ENCODE assay signal across 25 cellular contexts in genomic region chr10:5748394-5748803, GRCh38.
"Had no signal": no experiment of that assay in that cellular context is flagged by ENCODE, and none has a peak within 500 bp of the region (broad histone marks: within the 10 kb centered on the region; RNA-seq: fewer than 3 reads in every experiment).

No MANE protein-coding gene starts in this region.

- H3K4me3 Mint-ChIP-seq: activated naive CD4-positive, alpha-beta T cell treated with anti-CD3 and anti-CD28 coated beads, Interleukin-2, amount 50 U/mL, for 24 hours; activated naive CD8-positive, alpha-beta T cell treated with anti-CD3 and anti-CD28 coated beads, Interleukin-2, amount 50 U/mL, for 24 hours; activated T-cell treated with anti-CD3 and anti-CD28 coated beads, Interleukin-2, amount 50 U/mL, for 4 hours; nephron had no signal

- H3K9me3 ChIP-seq: gastrocnemius medialis, left ventricle myocardium inferior, mucosa of descending colon, spleen, tibial nerve had no signal

- H3K27me3 Mint-ChIP-seq: activated naive CD4-positive, alpha-beta T cell treated with anti-CD3 and anti-CD28 coated beads, Interleukin-2, amount 50 U/mL, for 24 hours; activated naive CD8-positive, alpha-beta T cell treated with anti-CD3 and anti-CD28 coated beads, Interleukin-2, amount 50 U/mL, for 24 hours had no signal

- ATAC-seq: activated CD4-positive, CD25-positive, alpha-beta regulatory T cell treated with anti-CD3 and anti-CD28 coated beads, Interleukin-2, amount 50 U/mL, for 24 hours; activated naive CD8-positive, alpha-beta T cell treated with anti-CD3 and anti-CD28 coated beads, Interleukin-2, amount 50 U/mL, for 24 hours; activated T-cell treated with anti-CD3 and anti-CD28 coated beads, Interleukin-2, amount 50 U/mL, for 4 hours; gastrocnemius medialis; mucosa of descending colon; right cardiac atrium had no signal

- H3K4me2 ChIP-seq: hepatocyte had no signal

- H3K27ac Mint-ChIP-seq: activated naive CD4-positive, alpha-beta T cell treated with anti-CD3 and anti-CD28 coated beads, Interleukin-2, amount 50 U/mL, for 24 hours; activated naive CD8-positive, alpha-beta T cell treated with anti-CD3 and anti-CD28 coated beads, Interleukin-2, amount 50 U/mL, for 24 hours; activated T-helper 2 cell treated with anti-CD3 and anti-CD28 coated beads, Interferon-gamma antibody, Interleukin-2, Interleukin-4, amounts not matched to agents 10 μg/mL and 5 μg/mL and 100 μg/mL, durations not matched to agents 14 hours and 24 hours and 36 hours; nephron had no signal

- FAIRE-seq: endometrium had no signal

- H3K4me1 Mint-ChIP-seq: activated naive CD8-positive, alpha-beta T cell treated with anti-CD3 and anti-CD28 coated beads, Interleukin-2, amount 50 U/mL, for 24 hours; nephron had no signal

- H3K9me3 Mint-ChIP-seq: activated naive CD4-positive, alpha-beta T cell treated with anti-CD3 and anti-CD28 coated beads, Interleukin-2, amount 50 U/mL, for 24 hours; activated naive CD8-positive, alpha-beta T cell treated with anti-CD3 and anti-CD28 coated beads, Interleukin-2, amount 50 U/mL, for 24 hours; activated T-cell treated with anti-CD3 and anti-CD28 coated beads, Interleukin-2, amount 50 U/mL, for 4 hours; activated T-helper 2 cell treated with anti-CD3 and anti-CD28 coated beads, Interferon-gamma antibody, Interleukin-2, Interleukin-4, amounts not matched to agents 10 μg/mL and 5 μg/mL and 100 μg/mL, durations not matched to agents 14 hours and 24 hours and 36 hours; nephron had no signal

- H3K4me1 ChIP-seq: gastrocnemius medialis, spleen, tibial nerve had no signal

- H3K4me3 ChIP-seq: gastrocnemius medialis, hepatocyte, left ventricle myocardium inferior, lung, mucosa of descending colon, spleen, tibial nerve had no signal

- H2AFZ ChIP-seq: hepatocyte had no signal

- H3K27ac ChIP-seq: gastrocnemius medialis, hepatocyte, left ventricle myocardium inferior, spleen, tibial nerve, VCaP had no signal

- DNase-seq: activated CD4-positive, alpha-beta T cell treated with anti-CD3 and anti-CD28 coated beads for 48 hours; activated CD4-positive, alpha-beta T cell treated with anti-CD3 and anti-CD28 coated beads, Interleukin-2, amount 50 U/mL, for 48 hours; activated CD8-positive, alpha-beta memory T cell treated with anti-CD3 and anti-CD28 coated beads, Interleukin-2, amount 50 U/mL, for 48 hours; activated naive CD8-positive, alpha-beta T cell treated with anti-CD3 and anti-CD28 coated beads, Interleukin-2, amount 50 U/mL, for 24 hours; activated T-cell treated with anti-CD3 and anti-CD28 coated beads, Interleukin-2, amount 50 U/mL, for 4 hours; amygdala; central memory CD4-positive, alpha-beta T cell; gastrocnemius medialis; islet precursor cell; left ventricle myocardium inferior; mesendoderm; mucosa of descending colon; posterior cingulate gyrus; right cardiac atrium; spleen; stimulated activated naive CD4-positive, alpha-beta T cell treated with Interleukin-2 at 50 U/mL for 16 hours had no signal

- H3K27me3 ChIP-seq: gastrocnemius medialis, hepatocyte, spleen, tibial nerve had no signal
